ENCODE assay signal across 21 cellular contexts in genomic region chr19:13282486-13283065, GRCh38.
"Had no signal": no experiment of that assay in that cellular context is flagged by ENCODE, and none has a peak within 500 bp of the region (broad histone marks: within the 10 kb centered on the region; RNA-seq: fewer than 3 reads in every experiment).

No MANE protein-coding gene starts in this region.

- H3K9me3 Mint-ChIP-seq: activated CD8-positive, alpha-beta T cell treated with anti-CD3 and anti-CD28 coated beads for 36 hours; activated T-helper 1 cell treated with anti-CD3 and anti-CD28 coated beads, Interleukin-12 subunit alpha, Interleukin-12 subunit beta, Interleukin-2, Interleukin-4 antibody, amounts not matched to agents 30 ng/mL and 10 ng/mL and 1 ng/mL, durations not matched to agents 14 hours and 24 hours and 36 hours; T-helper 1 cell treated with Interleukin-12 subunit alpha and Interleukin-12 subunit beta and Interleukin-4 antibody, amounts not matched to agents 30 μg/mL and 1 μg/mL, for 36 hours had no signal

- DNase-seq: activated CD4-positive, alpha-beta T cell treated with anti-CD3 and anti-CD28 coated beads for 4 hours; activated CD8-positive, alpha-beta memory T cell treated with anti-CD3 and anti-CD28 coated beads, Interleukin-2, amount 50 U/mL, for 48 hours; activated CD8-positive, alpha-beta T cell treated with anti-CD3 and anti-CD28 coated beads for 36 hours; activated effector memory CD4-positive, alpha-beta T cell treated with Interleukin-2 at 50 U/mL for 16 hours; activated naive CD4-positive, alpha-beta T cell; activated T-cell treated with anti-CD3 and anti-CD28 coated beads, Interleukin-2, amount 50 U/mL, for 1 hour; MG63; MV-4-11; NCI-H1092 treated with DMSO at 0.1 percent for 48 hours; NCI-H1417 treated with DMSO at 0.1 percent for 48 hours; NCI-H1694; NCI-H2029; NCI-H2107; NCI-H510A treated with DMSO at 0.1 percent for 48 hours; NCI-H69; Peyer's patch; SHP77 treated with DMSO at 0.1 percent for 48 hours had no signal

- H3K4me3 ChIP-seq: MG63, Peyer's patch had no signal

- H3K27me3 Mint-ChIP-seq: activated naive CD8-positive, alpha-beta T cell had no signal

- H3K36me3 Mint-ChIP-seq: activated naive CD8-positive, alpha-beta T cell had no signal

- H3K27me3 ChIP-seq: MG63, Peyer's patch had no signal

- H3K27ac Mint-ChIP-seq: activated CD8-positive, alpha-beta T cell treated with anti-CD3 and anti-CD28 coated beads for 36 hours; activated naive CD8-positive, alpha-beta T cell; activated T-helper 1 cell treated with anti-CD3 and anti-CD28 coated beads, Interleukin-12 subunit alpha, Interleukin-12 subunit beta, Interleukin-2, Interleukin-4 antibody, amounts not matched to agents 30 ng/mL and 10 ng/mL and 1 ng/mL, durations not matched to agents 14 hours and 24 hours and 36 hours; T-helper 1 cell treated with Interleukin-12 subunit alpha and Interleukin-12 subunit beta and Interleukin-4 antibody, amounts not matched to agents 30 μg/mL and 1 μg/mL, for 36 hours had no signal

- H3K36me3 ChIP-seq: MG63, Peyer's patch had no signal

- H3K9me3 ChIP-seq: MG63, Peyer's patch had no signal

- H3K4me3 Mint-ChIP-seq: activated CD8-positive, alpha-beta T cell treated with anti-CD3 and anti-CD28 coated beads for 36 hours; activated naive CD8-positive, alpha-beta T cell; activated T-helper 1 cell treated with anti-CD3 and anti-CD28 coated beads, Interleukin-12 subunit alpha, Interleukin-12 subunit beta, Interleukin-2, Interleukin-4 antibody, amounts not matched to agents 30 ng/mL and 10 ng/mL and 1 ng/mL, durations not matched to agents 14 hours and 24 hours and 36 hours; T-helper 1 cell treated with Interleukin-12 subunit alpha and Interleukin-12 subunit beta and Interleukin-4 antibody, amounts not matched to agents 30 μg/mL and 1 μg/mL, for 36 hours had no signal

- H3K4me1 ChIP-seq: Peyer's patch had no signal

- H3K27ac ChIP-seq: Peyer's patch had no signal

- ATAC-seq: activated CD4-positive, CD25-positive, alpha-beta regulatory T cell treated with anti-CD3 and anti-CD28 coated beads, Interleukin-2, amount 50 U/mL, for 24 hours; activated CD8-positive, alpha-beta T cell treated with anti-CD3 and anti-CD28 coated beads for 36 hours had no signal
